ENCODE assay signal across 21 cellular contexts in genomic region chrX:42219231-42219630, GRCh38.
"Had no signal": no experiment of that assay in that cellular context is flagged by ENCODE, and none has a peak within 500 bp of the region (broad histone marks: within the 10 kb centered on the region; RNA-seq: fewer than 3 reads in every experiment).

No MANE protein-coding gene starts in this region.

- H3K9me3 Mint-ChIP-seq: activated naive CD4-positive, alpha-beta T cell treated with anti-CD3 and anti-CD28 coated beads, Interleukin-2, amount 10 ng/mL, durations not matched to agents 7 days and 5 days; stimulated activated memory B cell treated with anti-CD40 and anti-IgM and Interleukin-4, amounts not matched to agents 10 μg/mL and 1 μg/mL and 100 μg/mL, for 72 hours; type B pancreatic cell had no signal

- ATAC-seq: mucosa of descending colon; naive thymus-derived CD8-positive, alpha-beta T cell; sciatic nerve; stimulated activated memory B cell treated with anti-CD40 and anti-IgM and Interleukin-4, amounts not matched to agents 10 μg/mL and 1 μg/mL and 100 μg/mL, for 72 hours had no signal

- H3K4me1 Mint-ChIP-seq: activated naive CD4-positive, alpha-beta T cell treated with anti-CD3 and anti-CD28 coated beads, Interleukin-2, amount 10 ng/mL, durations not matched to agents 7 days and 5 days; stimulated activated memory B cell treated with anti-CD40 and anti-IgM and Interleukin-4, amounts not matched to agents 10 μg/mL and 1 μg/mL and 100 μg/mL, for 72 hours had no signal

- H3K9me3 ChIP-seq: ascending aorta, mucosa of descending colon, ovary, testis had no signal

- H3K4me1 ChIP-seq: ascending aorta, testis had no signal

- H3K27ac Mint-ChIP-seq: activated naive CD4-positive, alpha-beta T cell treated with anti-CD3 and anti-CD28 coated beads, Interleukin-2, amount 10 ng/mL, durations not matched to agents 7 days and 5 days; naive thymus-derived CD8-positive, alpha-beta T cell; stimulated activated memory B cell treated with anti-CD40 and anti-IgM and Interleukin-4, amounts not matched to agents 10 μg/mL and 1 μg/mL and 100 μg/mL, for 72 hours; type B pancreatic cell had no signal

- H3K4me3 ChIP-seq: ascending aorta, cardiac muscle cell, mucosa of descending colon, ovary, testis had no signal

- H3K36me3 Mint-ChIP-seq: activated naive CD4-positive, alpha-beta T cell treated with anti-CD3 and anti-CD28 coated beads, Interleukin-2, amount 10 ng/mL, durations not matched to agents 7 days and 5 days; naive thymus-derived CD8-positive, alpha-beta T cell; stimulated activated memory B cell treated with anti-CD40 and anti-IgM and Interleukin-4, amounts not matched to agents 10 μg/mL and 1 μg/mL and 100 μg/mL, for 72 hours; type B pancreatic cell had no signal

- DNase-seq: activated CD4-positive, alpha-beta T cell treated with anti-CD3 and anti-CD28 coated beads for 1 hour; activated CD8-positive, alpha-beta memory T cell treated with anti-CD3 and anti-CD28 coated beads for 24 hours; activated CD8-positive, alpha-beta memory T cell treated with anti-CD3 and anti-CD28 coated beads, Interleukin-2, amount 50 U/mL, for 48 hours; activated effector memory CD4-positive, alpha-beta T cell treated with Interleukin-2 at 50 U/mL for 16 hours; activated naive CD4-positive, alpha-beta T cell treated with anti-CD3 and anti-CD28 coated beads, Interleukin-2, amount 10 ng/mL, durations not matched to agents 7 days and 5 days; activated T-cell treated with anti-CD3 and anti-CD28 coated beads, Interleukin-2, amount 50 U/mL, for 48 hours; kidney glomerular epithelial cell; mesenchymal stem cell; mucosa of descending colon; naive thymus-derived CD8-positive, alpha-beta T cell; ovary; stimulated activated CD4-positive, alpha-beta T cell treated with anti-CD3 and anti-CD28 coated beads, Interleukin-4, amount 100 ng/mL, for 4 hours; SW 1271; T-helper 2 cell; testis; WERI-Rb-1 had no signal

- H3K4me3 Mint-ChIP-seq: activated naive CD4-positive, alpha-beta T cell treated with anti-CD3 and anti-CD28 coated beads, Interleukin-2, amount 10 ng/mL, durations not matched to agents 7 days and 5 days; naive thymus-derived CD8-positive, alpha-beta T cell; stimulated activated memory B cell treated with anti-CD40 and anti-IgM and Interleukin-4, amounts not matched to agents 10 μg/mL and 1 μg/mL and 100 μg/mL, for 72 hours; type B pancreatic cell had no signal

- H3K27me3 Mint-ChIP-seq: activated naive CD4-positive, alpha-beta T cell treated with anti-CD3 and anti-CD28 coated beads, Interleukin-2, amount 10 ng/mL, durations not matched to agents 7 days and 5 days; naive thymus-derived CD8-positive, alpha-beta T cell; stimulated activated memory B cell treated with anti-CD40 and anti-IgM and Interleukin-4, amounts not matched to agents 10 μg/mL and 1 μg/mL and 100 μg/mL, for 72 hours; type B pancreatic cell had no signal

- H3K36me3 ChIP-seq: ascending aorta, cardiac muscle cell, ovary, WERI-Rb-1 had no signal

- H3K27me3 ChIP-seq: ascending aorta, cardiac muscle cell, ovary, testis had no signal
